Comparison of ENCODE assay signal across 1 cellular context in the genomic region with DNA sequence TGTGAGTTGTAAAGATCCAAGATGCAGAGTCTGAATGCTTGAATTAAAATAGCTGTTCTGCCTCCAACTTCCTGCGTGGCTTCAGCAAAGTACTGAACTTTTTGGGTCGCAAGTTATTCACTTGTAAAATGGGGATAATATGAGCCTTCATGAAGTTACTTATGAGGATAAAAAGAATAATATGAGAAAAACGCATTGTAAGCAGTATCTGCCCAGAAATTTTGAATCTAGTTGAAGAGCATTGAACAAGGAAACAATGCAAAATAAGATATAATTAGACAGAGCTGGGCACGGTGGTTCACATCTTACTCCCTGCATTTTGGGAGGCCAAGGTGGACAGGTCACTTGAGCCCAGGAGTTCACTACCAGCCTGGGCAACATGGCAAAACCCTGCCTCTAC.
TF ChIP-seq lines count a peak whose summit lies in the region.

No MANE protein-coding gene starts in this region.

TF ChIP-seq in HepG2, 621 proteins besides CTCF, POLR2A, EP300 and RAD21 (continued from another document):
- TF ChIP-seq, protein P1, sequence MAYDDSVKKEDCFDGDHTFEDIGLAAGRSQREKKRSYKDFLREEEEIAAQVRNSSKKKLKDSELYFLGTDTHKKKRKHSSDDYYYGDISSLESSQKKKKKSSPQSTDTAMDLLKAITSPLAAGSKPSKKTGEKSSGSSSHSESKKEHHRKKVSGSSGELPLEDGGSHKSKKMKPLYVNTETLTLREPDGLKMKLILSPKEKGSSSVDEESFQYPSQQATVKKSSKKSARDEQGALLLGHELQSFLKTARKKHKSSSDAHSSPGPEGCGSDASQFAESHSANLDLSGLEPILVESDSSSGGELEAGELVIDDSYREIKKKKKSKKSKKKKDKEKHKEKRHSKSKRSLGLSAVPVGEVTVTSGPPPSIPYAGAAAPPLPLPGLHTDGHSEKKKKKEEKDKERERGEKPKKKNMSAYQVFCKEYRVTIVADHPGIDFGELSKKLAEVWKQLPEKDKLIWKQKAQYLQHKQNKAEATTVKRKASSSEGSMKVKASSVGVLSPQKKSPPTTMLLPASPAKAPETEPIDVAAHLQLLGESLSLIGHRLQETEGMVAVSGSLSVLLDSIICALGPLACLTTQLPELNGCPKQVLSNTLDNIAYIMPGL (CRISPR knock-in tag; IDR thresholded peaks at IDR 0.05; ENCODE audit: borderline replicate concordance in 1 of 2, low read depth in 1 of 2), result no peak
- TF ChIP-seq, protein P2, sequence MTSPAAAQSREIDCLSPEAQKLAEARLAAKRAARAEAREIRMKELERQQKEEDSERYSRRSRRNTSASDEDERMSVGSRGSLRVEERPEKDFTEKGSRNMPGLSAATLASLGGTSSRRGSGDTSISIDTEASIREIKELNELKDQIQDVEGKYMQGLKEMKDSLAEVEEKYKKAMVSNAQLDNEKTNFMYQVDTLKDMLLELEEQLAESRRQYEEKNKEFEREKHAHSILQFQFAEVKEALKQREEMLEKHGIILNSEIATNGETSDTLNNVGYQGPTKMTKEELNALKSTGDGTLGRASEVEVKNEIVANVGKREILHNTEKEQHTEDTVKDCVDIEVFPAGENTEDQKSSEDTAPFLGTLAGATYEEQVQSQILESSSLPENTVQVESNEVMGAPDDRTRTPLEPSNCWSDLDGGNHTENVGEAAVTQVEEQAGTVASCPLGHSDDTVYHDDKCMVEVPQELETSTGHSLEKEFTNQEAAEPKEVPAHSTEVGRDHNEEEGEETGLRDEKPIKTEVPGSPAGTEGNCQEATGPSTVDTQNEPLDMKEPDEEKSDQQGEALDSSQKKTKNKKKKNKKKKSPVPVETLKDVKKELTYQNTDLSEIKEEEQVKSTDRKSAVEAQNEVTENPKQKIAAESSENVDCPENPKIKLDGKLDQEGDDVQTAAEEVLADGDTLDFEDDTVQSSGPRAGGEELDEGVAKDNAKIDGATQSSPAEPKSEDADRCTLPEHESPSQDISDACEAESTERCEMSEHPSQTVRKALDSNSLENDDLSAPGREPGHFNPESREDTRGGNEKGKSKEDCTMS (CRISPR knock-in tag; conservative IDR thresholded peaks at IDR 0.05), result no peak
- TF ChIP-seq MAFK (conservative IDR thresholded peaks at IDR 0.05 in 1 of 2, IDR thresholded peaks at IDR 0.05 in 1 of 2; ENCODE audit: low read length in 2 of 2) (peak; percentile 53 to 71), ZNF75D (CRISPR knock-in tag; IDR thresholded peaks at IDR 0.05; ENCODE audit: borderline replicate concordance) (no peak), GFI1 (CRISPR knock-in tag; IDR thresholded peaks at IDR 0.05; ENCODE audit: borderline replicate concordance) (no peak), MAFF (IDR thresholded peaks at IDR 0.05; ENCODE audit: low read depth, low read length) (peak; percentile 56), ZFY (CRISPR knock-in tag; IDR thresholded peaks at IDR 0.05) (no peak), CREM (IDR thresholded peaks at IDR 0.05) (no peak), CREM (CRISPR knock-in tag; IDR thresholded peaks at IDR 0.05) (no peak), ZNF484 (CRISPR knock-in tag; IDR thresholded peaks at IDR 0.05; ENCODE audit: borderline replicate concordance, low read depth) (no peak), ZNF670 (CRISPR knock-in tag; IDR thresholded peaks at IDR 0.05; ENCODE audit: borderline replicate concordance) (no peak), ZKSCAN8 (CRISPR knock-in tag; IDR thresholded peaks at IDR 0.05; ENCODE audit: borderline replicate concordance) (no peak)
- TF ChIP-seq, protein P3, sequence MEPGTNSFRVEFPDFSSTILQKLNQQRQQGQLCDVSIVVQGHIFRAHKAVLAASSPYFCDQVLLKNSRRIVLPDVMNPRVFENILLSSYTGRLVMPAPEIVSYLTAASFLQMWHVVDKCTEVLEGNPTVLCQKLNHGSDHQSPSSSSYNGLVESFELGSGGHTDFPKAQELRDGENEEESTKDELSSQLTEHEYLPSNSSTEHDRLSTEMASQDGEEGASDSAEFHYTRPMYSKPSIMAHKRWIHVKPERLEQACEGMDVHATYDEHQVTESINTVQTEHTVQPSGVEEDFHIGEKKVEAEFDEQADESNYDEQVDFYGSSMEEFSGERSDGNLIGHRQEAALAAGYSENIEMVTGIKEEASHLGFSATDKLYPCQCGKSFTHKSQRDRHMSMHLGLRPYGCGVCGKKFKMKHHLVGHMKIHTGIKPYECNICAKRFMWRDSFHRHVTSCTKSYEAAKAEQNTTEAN (CRISPR knock-in tag; conservative IDR thresholded peaks at IDR 0.05), result no peak
- TF ChIP-seq, protein P4, sequence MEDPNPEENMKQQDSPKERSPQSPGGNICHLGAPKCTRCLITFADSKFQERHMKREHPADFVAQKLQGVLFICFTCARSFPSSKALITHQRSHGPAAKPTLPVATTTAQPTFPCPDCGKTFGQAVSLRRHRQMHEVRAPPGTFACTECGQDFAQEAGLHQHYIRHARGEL (CRISPR knock-in tag; IDR thresholded peaks at IDR 0.05), result no peak
- TF ChIP-seq, protein P5, sequence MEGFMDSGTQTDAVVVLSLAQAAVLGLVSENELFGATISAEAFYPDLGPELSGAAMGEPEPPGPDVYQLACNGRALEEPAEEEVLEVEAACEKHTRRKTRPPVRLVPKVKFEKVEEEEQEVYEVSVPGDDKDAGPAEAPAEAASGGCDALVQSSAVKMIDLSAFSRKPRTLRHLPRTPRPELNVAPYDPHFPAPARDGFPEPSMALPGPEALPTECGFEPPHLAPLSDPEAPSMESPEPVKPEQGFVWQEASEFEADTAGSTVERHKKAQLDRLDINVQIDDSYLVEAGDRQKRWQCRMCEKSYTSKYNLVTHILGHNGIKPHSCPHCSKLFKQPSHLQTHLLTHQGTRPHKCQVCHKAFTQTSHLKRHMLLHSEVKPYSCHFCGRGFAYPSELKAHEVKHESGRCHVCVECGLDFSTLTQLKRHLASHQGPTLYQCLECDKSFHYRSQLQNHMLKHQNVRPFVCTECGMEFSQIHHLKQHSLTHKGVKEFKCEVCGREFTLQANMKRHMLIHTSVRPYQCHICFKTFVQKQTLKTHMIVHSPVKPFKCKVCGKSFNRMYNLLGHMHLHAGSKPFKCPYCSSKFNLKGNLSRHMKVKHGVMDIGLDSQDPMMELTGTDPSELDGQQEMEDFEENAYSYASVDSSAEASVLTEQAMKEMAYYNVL (CRISPR knock-in tag; IDR thresholded peaks at IDR 0.05; ENCODE audit: borderline replicate concordance), result no peak
